ENCODE assay signal across 8 cellular contexts in genomic region chr5:77210091-77211012, GRCh38. TPM values are rescaled to one million over a fixed set of nuclear protein-coding genes. Genes with fewer than 3 reads are reported as not detected.
DNase-seq lines count a peak whose midpoint lies in the region; ATAC-seq and TF ChIP-seq lines count a peak whose summit lies in the region.

Gene PDE8B (plus strand): TSS chr5:77210680. CDS start chr5:77210926, 246 bp downstream.

- peaks cover 13% of the 10 kb centered on the region for H3K4me1 ChIP-seq in BLaER1
- 0 out of 2 replicates have a peak, but pooled peaks cover 4% of the 10 kb centered on the region for H3K4me1 ChIP-seq in HUES64 (ENCODE audit: insufficient read depth, low read length)
- no peaks in the 10 kb centered on the region for H3K4me1 ChIP-seq in mesodermal cell (ENCODE audit: control insufficient read depth, insufficient read depth, low read length, poor library complexity, severe bottlenecking)
- H3K4me1 ChIP-seq in tibial nerve = peaks cover 0 to 8% (median 5%) of the 10 kb centered on the region in 4 donors

- TF ChIP-seq CTCF in choroid plexus epithelial cell (conservative IDR thresholded peaks at IDR 0.05; ENCODE audit: low read depth, low read length) (no peak), tibial nerve (IDR thresholded peaks at IDR 0.05) (no peak)

- H4K20me1 ChIP-seq in BLaER1 = peaks cover 26% of the 10 kb centered on the region

- H3K9ac ChIP-seq in BLaER1 (peak within 1 kb of the TSS; percentile 38; the same call in 1 of the 2 replicates), HUES64 (ENCODE audit: low read depth, low read length) (no peak within 1 kb of the TSS)

- DNase-seq in choroid plexus epithelial cell (ENCODE audit: low read depth) = no peak
- DNase-seq in tibial nerve (ENCODE audit: low spot score in 2 of 2) = no peak
- no peak for DNase-seq in NCI-H187 treated with DMSO at 0.1 percent for 48 hours (lab: John Stamatoyannopoulos, UW)
- no peak for DNase-seq in NCI-H128 (lab: John Stamatoyannopoulos, UW; ENCODE audit: unreplicated experiment)

- WGBS in HUES64 = 1% methylated on average over 116 of the region's 116 CpGs
- WGBS in mesodermal cell (ENCODE audit: insufficient coverage in 2 of 2), 2 experiments = 1% methylated on average over 40 to 69 of the region's 116 CpGs
- WGBS in tibial nerve, 2 donors = 2% methylated on average over 56 to 84 of the region's 116 CpGs

- no peak for TF ChIP-seq EP300 in tibial nerve (IDR thresholded peaks at IDR 0.05)

- no peaks in the 10 kb centered on the region for H3K36me3 ChIP-seq in BLaER1
- H3K36me3 ChIP-seq in HUES64 (ENCODE audit: insufficient read depth, low read length) = no peaks in the 10 kb centered on the region
- no peaks in the 10 kb centered on the region for H3K36me3 ChIP-seq in mesodermal cell (ENCODE audit: control insufficient read depth, insufficient read depth, low read length)
- no peaks in the 10 kb centered on the region for H3K36me3 ChIP-seq in tibial nerve

- ATAC-seq in HG03457 (IDR thresholded peaks at IDR 0.05; ENCODE audit: unreplicated experiment) = no peak

- TF ChIP-seq POLR2A in tibial nerve (IDR thresholded peaks at IDR 0.05) = no peak

- H3K9me3 ChIP-seq in BLaER1 (no peaks in the 10 kb centered on the region), HUES64 (ENCODE audit: insufficient read depth, low read depth, low read length) (no peaks in the 10 kb centered on the region), mesodermal cell (ENCODE audit: control insufficient read depth, low read length) (no peaks in the 10 kb centered on the region), tibial nerve (no peaks in the 10 kb centered on the region)

- peak within 1 kb of the TSS; percentile 99 for H3K4me2 ChIP-seq in BLaER1

- H3K4me3 ChIP-seq in BLaER1 (peak within 1 kb of the TSS; percentile 78), HUES64 (ENCODE audit: low read length) (peak within 1 kb of the TSS; percentile 49), choroid plexus epithelial cell (ENCODE audit: low read depth, low read length) (peak within 1 kb of the TSS; percentile 51), mesodermal cell (ENCODE audit: extremely low read depth, insufficient read depth, low read length, poor library complexity, severe bottlenecking) (peak within 1 kb of the TSS; percentile 31), tibial nerve (peak within 1 kb of the TSS; percentile 22 to 59 (median 32))

- H3K27me3 ChIP-seq in BLaER1 = peaks cover 70% of the 10 kb centered on the region
- H3K27me3 ChIP-seq in HUES64 (ENCODE audit: insufficient read depth, low read length) = peaks cover 89% of the 10 kb centered on the region
- peaks cover 0 to 39% of the 10 kb centered on the region in 2 donors for H3K27me3 ChIP-seq in tibial nerve

- H3K27ac ChIP-seq in BLaER1 (no peak within 1 kb of the TSS), HUES64 (ENCODE audit: low read depth, low read length) (no peak within 1 kb of the TSS), mesodermal cell (ENCODE audit: low read depth, low read length, severe bottlenecking) (no peak within 1 kb of the TSS), tibial nerve (no peak within 1 kb of the TSS)

RNA-seq across cellular contexts. Expression of gene PDE8B, which starts in this region (rescaled TPM):
- not detected for polyA plus RNA-seq in HUES64 (2013, experiment 1 of 2)
- 0.25 TPM for polyA plus RNA-seq in HUES64 (2013, experiment 2 of 2)
- 0.29 TPM for polyA plus RNA-seq in mesodermal cell (2013, experiment 1 of 2)
- polyA plus RNA-seq in mesodermal cell (2013, experiment 2 of 2) = 1.3 TPM
- 1 to 10 TPM; 6.3 to 8.8 (median 7.2) TPM for total RNA-seq in tibial nerve
